Comparison of ENCODE assay signal across 8 cellular contexts in genomic region chr2:26185304-26185928, GRCh38. TPM values are rescaled to one million over a fixed set of nuclear protein-coding genes. Genes with fewer than 3 reads are reported as not detected.
DNase-seq lines count a peak whose midpoint lies in the region; ATAC-seq and TF ChIP-seq lines count a peak whose summit lies in the region.

No MANE protein-coding gene starts in this region.

- DNase-seq in GM12864 (ENCODE audit: low read depth) (no peak), SK-N-MC (ENCODE audit: low read depth, low spot score) (no peak), fibroblast of pulmonary artery (ENCODE audit: low read depth) (no peak), sciatic nerve (ENCODE audit: low spot score) (no peak), BE2C (no peak), SHP77 treated with DMSO at 0.1 percent for 48 hours (lab: John Stamatoyannopoulos, UW) (no peak), NCI-H345 (lab: John Stamatoyannopoulos, UW) (no peak)

- H3K36me3 ChIP-seq in SK-N-MC (ENCODE audit: insufficient read depth, low read length) = peaks cover under 1% of the 10 kb centered on the region; the same call in 1 of the 2 replicates
- H3K36me3 ChIP-seq in BE2C = peaks cover 1% of the 10 kb centered on the region; the same call in 1 of the 2 replicates

- H3K27ac ChIP-seq in SK-N-MC = no peak overlapping the region

- ATAC-seq in sciatic nerve = peak; percentile 8
- no peak for ATAC-seq in GM19452 (IDR thresholded peaks at IDR 0.05; ENCODE audit: unreplicated experiment)

- TF ChIP-seq CTCF in GM12864 (IDR thresholded peaks at IDR 0.05; ENCODE audit: low read depth, low read length, missing control alignments) = no peak
- no peak for TF ChIP-seq CTCF in fibroblast of pulmonary artery (IDR thresholded peaks at IDR 0.05; ENCODE audit: low read length, missing control alignments)
- TF ChIP-seq CTCF in BE2C (IDR thresholded peaks at IDR 0.05; ENCODE audit: low read depth, low read length) = no peak

- intact Hi-C loops in sciatic nerve (cut with DNase I) = no loop called here

- H3K4me3 ChIP-seq in GM12864 (ENCODE audit: low read depth, low read length) (peak overlapping the region; percentile 50), SK-N-MC (peak overlapping the region; percentile 65), fibroblast of pulmonary artery (replicated peaks; ENCODE audit: low read depth, low read length) (peak overlapping the region; percentile 56), BE2C (ENCODE audit: low read depth, low read length) (no peak overlapping the region)

- H3K4me1 ChIP-seq in BE2C = no peaks in the 10 kb centered on the region

- H3K9ac ChIP-seq in SK-N-MC (ENCODE audit: insufficient read length) = peak overlapping the region; percentile 64

- H3K9me3 ChIP-seq in SK-N-MC (ENCODE audit: low read depth, low read length) (no peaks in the 10 kb centered on the region), BE2C (no peaks in the 10 kb centered on the region)

- no peaks in the 10 kb centered on the region for H3K27me3 ChIP-seq in BE2C

RNA-seq across cellular contexts. Expression of gene GAREM2, which starts 12.5 kb away (rescaled TPM):
- 6.8 TPM for total RNA-seq in sciatic nerve
- polyA plus RNA-seq in BE2C (2012; ENCODE audit: insufficient read depth, insufficient read length, low read depth) = 3.7 TPM

RNA-seq across cellular contexts. Expression of gene HADHA, which starts 59.0 kb away (rescaled TPM):
- 107 TPM for total RNA-seq in sciatic nerve
- 126 TPM for polyA plus RNA-seq in BE2C (2012; ENCODE audit: insufficient read depth, insufficient read length, low read depth)

RNA-seq across cellular contexts. Expression of gene HADHB, which starts 59.3 kb away (rescaled TPM):
- 85.6 TPM for total RNA-seq in sciatic nerve
- 71.5 TPM for polyA plus RNA-seq in BE2C (2012; ENCODE audit: insufficient read depth, insufficient read length, low read depth)
